ENCODE assay signal across 18 cellular contexts in the genomic region with DNA sequence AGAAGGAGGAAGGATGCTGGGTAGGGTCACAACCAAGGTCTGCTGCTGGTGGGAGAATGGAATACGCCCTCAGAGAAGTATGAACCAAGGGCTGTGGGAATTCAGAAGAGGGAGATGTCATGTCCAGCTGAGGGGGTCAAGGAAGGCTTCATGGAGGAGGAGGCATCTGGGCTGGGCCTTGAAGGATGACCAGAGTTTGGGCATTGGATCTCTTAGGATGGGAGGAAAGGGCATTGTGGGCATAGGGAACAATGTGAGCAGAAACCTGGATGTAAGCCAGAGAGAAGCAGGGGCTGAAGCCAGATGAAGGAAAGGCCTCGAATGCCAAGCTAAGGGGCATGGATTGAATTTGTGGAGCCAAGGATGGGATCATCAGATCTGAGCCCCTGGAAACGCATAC. TPM values are rescaled to one million over a fixed set of nuclear protein-coding genes. Genes with fewer than 3 reads are reported as not detected.
DNase-seq lines count a peak whose midpoint lies in the region; ATAC-seq and TF ChIP-seq lines count a peak whose summit lies in the region.
"Had no signal": no experiment of that assay in that cellular context is flagged by ENCODE, and none has a peak within 500 bp of the region (broad histone marks: within the 10 kb centered on the region; RNA-seq: fewer than 3 reads in every experiment).

No MANE protein-coding gene starts in this region.

- in situ Hi-C loops in Panc1 (cut with HindIII; ENCODE audit: low pct_unique_long_range_greater_than_20kb, low sequenced_read_pairs) = no loop called here

- H3K4me1 ChIP-seq in BLaER1 treated with 17β-estradiol and CSF1 and Interleukin-3, amounts not matched to agents 10 nM and 100 nM = peaks cover 16 to 43% (median 37%) of the 10 kb centered on the region in 10 experiments
- peaks cover 26% of the 10 kb centered on the region for H3K4me1 ChIP-seq in Panc1 (ENCODE audit: control insufficient read depth, insufficient read depth, low read length)

- CTCF ChIA-PET in Panc1 (lab: Charles Lee) = interaction anchor here (0.6 kb wide), 2 partner anchors 714 to 827 kb away, joined by 5 to 10 read pairs; a partner anchor contains a TSS

- peak overlapping the region in 9 of 11 experiments; percentile 7 to 89 (median 21); a peak in 14 of 22 replicates for H3K4me2 ChIP-seq in BLaER1 treated with 17β-estradiol and CSF1 and Interleukin-3, amounts not matched to agents 10 nM and 100 nM
- H3K4me2 ChIP-seq: GM23338, PC-9 had no signal

- H3K4me3 ChIP-seq in BLaER1 treated with 17β-estradiol and CSF1 and Interleukin-3, amounts not matched to agents 10 nM and 100 nM = no peak overlapping the region
- H3K4me3 ChIP-seq in Panc1 (ENCODE audit: low read depth in 2 of 2, low read length in 2 of 2) = no peak overlapping the region
- H3K4me3 ChIP-seq: GM23338, MG63, PC-9, SK-N-MC had no signal

- no peak for TF ChIP-seq CTCF in Panc1 (IDR thresholded peaks at IDR 0.05)

- DNase-seq in Panc1 (ENCODE audit: low read depth, low spot score) = no peak
- DNase-seq in left lobe of liver (ENCODE audit: low spot score) = peak; percentile 14
- DNase-seq in sciatic nerve (ENCODE audit: low spot score) = peak; percentile 10
- no peak for DNase-seq in KG1 (lab: John Stamatoyannopoulos, UW)
- DNase-seq in pons (ENCODE audit: low spot score) = no peak
- DNase-seq: HFFc6, Karpas-422, MG63, NCI-H1092 treated with DMSO at 0.1 percent for 48 hours, NCI-H2081 treated with DMSO at 0.1 percent for 48 hours, NCI-H510A, NCI-H774, PC-9 had no signal

- ATAC-seq in Panc1 = no peak
- ATAC-seq in left lobe of liver = no peak
- no peak for ATAC-seq in sciatic nerve
- no peak for ATAC-seq in GM19351 (IDR thresholded peaks at IDR 0.05; ENCODE audit: unreplicated experiment)
- ATAC-seq: GM23338, Right ventricle myocardium inferior had no signal

- H3K36me3 ChIP-seq in BLaER1 treated with 17β-estradiol and CSF1 and Interleukin-3, amounts not matched to agents 10 nM and 100 nM = no peaks in the 10 kb centered on the region
- H3K36me3 ChIP-seq in Panc1 (ENCODE audit: control insufficient read depth, insufficient read depth, low read length) = no peaks in the 10 kb centered on the region
- H3K36me3 ChIP-seq: MG63 had no signal

- no peaks in the 10 kb centered on the region for H4K20me1 ChIP-seq in BLaER1 treated with 17β-estradiol and CSF1 and Interleukin-3, amounts not matched to agents 10 nM and 100 nM

- H3K27me3 ChIP-seq in BLaER1 treated with 17β-estradiol and CSF1 and Interleukin-3, amounts not matched to agents 10 nM and 100 nM = peaks cover 5 to 14% (median 7%) of the 10 kb centered on the region in 11 experiments
- no peaks in the 10 kb centered on the region for H3K27me3 ChIP-seq in Panc1 (ENCODE audit: control insufficient read depth, insufficient read depth, low read length)
- H3K27me3 ChIP-seq: MG63 had no signal

- no TSS peak for BruUV-seq in Panc1 (replicated peaks; lab: Mats Ljungman, UMichigan)

- intact Hi-C loops in Panc1 (cut with micrococcal nuclease; ENCODE audit: unreplicated experiment) (no loop called here), sciatic nerve (cut with DNase I) (no loop called here)

- H3K9me3 ChIP-seq in BLaER1 treated with 17β-estradiol and CSF1 and Interleukin-3, amounts not matched to agents 10 nM and 100 nM (replicated peaks in 1 of 11) = peaks cover 14 to 25% (median 18%) of the 10 kb centered on the region in 11 experiments; a peak in 21 of 22 replicates
- H3K9me3 ChIP-seq in Panc1 (ENCODE audit: control insufficient read depth, insufficient read depth, low read depth, low read length) = no peaks in the 10 kb centered on the region
- H3K9me3 ChIP-seq: MG63 had no signal

- H3K9ac ChIP-seq in BLaER1 treated with 17β-estradiol and CSF1 and Interleukin-3, amounts not matched to agents 10 nM and 100 nM = peak overlapping the region in 1 of 11 experiments; percentile 22; a peak in 2 of 22 replicates

- POLR2A ChIA-PET in Panc1 (lab: Charles Lee) = interaction anchor here (0.5 to 0.6 kb wide), 2 partner anchors 16 to 36 kb away, joined by 4 to 5 read pairs; no protein-coding TSS in a partner anchor

- H3K27ac ChIP-seq in BLaER1 treated with 17β-estradiol and CSF1 and Interleukin-3, amounts not matched to agents 10 nM and 100 nM = no peak overlapping the region
- H3K27ac ChIP-seq in Panc1 (ENCODE audit: low read length) = peak overlapping the region; percentile 80
- H3K27ac ChIP-seq: PC-9, SK-N-MC had no signal

RNA-seq across cellular contexts. Expression of a gene that starts 49.2 kb away (rescaled TPM):
- 80.8 TPM for total RNA-seq in Panc1 (2021; ENCODE audit: unreplicated experiment)
- 60.3 TPM for polyA plus RNA-seq in Panc1 (2012; ENCODE audit: insufficient read length)
- 6.9 TPM for total RNA-seq in left lobe of liver
- total RNA-seq in sciatic nerve = 19.1 TPM

Comparison
In these comparisons a context has a peak if more than half of its experiments do, and no peak if none do; other contexts are left out.
1. DNase-seq: peak in left lobe of liver (single experiment) and sciatic nerve (single experiment); none in Panc1 (single experiment), KG1 (single experiment) and pons (single experiment).